8 cellular contexts compared by ENCODE assay signal in genomic region chr18:9708057-9708881, GRCh38. TPM values are rescaled to one million over a fixed set of nuclear protein-coding genes. Genes with fewer than 3 reads are reported as not detected.
DNase-seq lines count a peak whose midpoint lies in the region; ATAC-seq and TF ChIP-seq lines count a peak whose summit lies in the region.

Gene RAB31, plus strand, starts transcription at chr18:9708301. Its CDS starts 105 bp downstream, at chr18:9708406.

- H4K20me1 ChIP-seq in PC-3 (ENCODE audit: low read length), result no peaks in the 10 kb centered on the region
- peaks cover 44% of the 10 kb centered on the region for H4K20me1 ChIP-seq in smooth muscle cell (ENCODE audit: low read depth)

- peak within 1 kb of the TSS; percentile 47 for H2AFZ ChIP-seq in PC-3 (ENCODE audit: low read length)
- peak within 1 kb of the TSS; percentile 64 for H2AFZ ChIP-seq in smooth muscle cell (ENCODE audit: low read depth)

- H3K79me2 ChIP-seq in PC-3 (ENCODE audit: low read length), result no peaks in the 10 kb centered on the region
- H3K79me2 ChIP-seq in smooth muscle cell (ENCODE audit: low read depth), result peaks cover 50% of the 10 kb centered on the region

- H3K27ac ChIP-seq in PC-3 (ENCODE audit: low read length) (no peak within 1 kb of the TSS), smooth muscle cell (ENCODE audit: low read depth) (peak within 1 kb of the TSS; percentile 91)

- H3K9me2 ChIP-seq in PC-3 (replicated peaks; ENCODE audit: low read length), result no peaks in the 10 kb centered on the region

- H3K9ac ChIP-seq in PC-3 (ENCODE audit: low read length) (no peak within 1 kb of the TSS), smooth muscle cell (ENCODE audit: low read depth) (peak within 1 kb of the TSS; percentile 90)

- CTCF ChIA-PET in activated CD4-positive, alpha-beta T cell treated with anti-CD3 and anti-CD28 coated beads for 36 hours (lab: Charles Lee), result no interaction called here
- CTCF ChIA-PET in PC-3 (lab: Charles Lee), result no interaction called here

- no peaks in the 10 kb centered on the region for H3K36me3 ChIP-seq in PC-3 (ENCODE audit: low read depth, low read length)
- H3K36me3 ChIP-seq in smooth muscle cell (ENCODE audit: low read depth), result no peaks in the 10 kb centered on the region

- DNase-seq in activated CD4-positive, alpha-beta T cell treated with anti-CD3 and anti-CD28 coated beads for 36 hours, result peak; percentile 47
- DNase-seq in activated CD4-positive, alpha-beta T cell treated with anti-CD3 and anti-CD28 coated beads, Interleukin-2, amount 50 U/mL, for 1 hour, result no peak
- DNase-seq in HCEC 1CT (peak; percentile 69), PC-3 (peak; percentile 20), dedifferentiated amniotic fluid mesenchymal stem cell (ENCODE audit: extremely low spot score) (peak; percentile 59), kidney glomerular epithelial cell (lab: John Stamatoyannopoulos, UW) (peak; percentile 40), smooth muscle cell (lab: John Stamatoyannopoulos, UW; ENCODE audit: unreplicated experiment) (peak; percentile 60)

- 2% methylated on average over 51 of the region's 117 CpGs for WGBS in smooth muscle cell (ENCODE audit: low lambda C conversion rate)

- H3K27me3 ChIP-seq in PC-3 (ENCODE audit: low read length) (no peaks in the 10 kb centered on the region), smooth muscle cell (ENCODE audit: low read depth) (no peaks in the 10 kb centered on the region)

- peak within 1 kb of the TSS; percentile 76 for H3K4me3 Mint-ChIP-seq in activated CD4-positive, alpha-beta T cell treated with anti-CD3 and anti-CD28 coated beads for 36 hours

- no peak within 1 kb of the TSS for H3K27ac Mint-ChIP-seq in activated CD4-positive, alpha-beta T cell treated with anti-CD3 and anti-CD28 coated beads for 36 hours

- peaks cover 73% of the 10 kb centered on the region for H3K27me3 Mint-ChIP-seq in activated CD4-positive, alpha-beta T cell treated with anti-CD3 and anti-CD28 coated beads for 36 hours

- TF ChIP-seq CTCF in PC-3 (conservative IDR thresholded peaks at IDR 0.05; ENCODE audit: low read depth, low read length) (no peak), smooth muscle cell (IDR thresholded peaks at IDR 0.05; ENCODE audit: borderline replicate concordance, insufficient read depth, poor library complexity, severe bottlenecking) (no peak)

- H3K9me3 Mint-ChIP-seq in activated CD4-positive, alpha-beta T cell treated with anti-CD3 and anti-CD28 coated beads for 36 hours (ENCODE audit: low read depth), result no peaks in the 10 kb centered on the region

- H3K9me3 ChIP-seq in PC-3 (ENCODE audit: low read length) (no peaks in the 10 kb centered on the region), smooth muscle cell (replicated peaks; ENCODE audit: low read depth) (no peaks in the 10 kb centered on the region)

- H3K4me1 Mint-ChIP-seq in activated CD4-positive, alpha-beta T cell treated with anti-CD3 and anti-CD28 coated beads for 36 hours, result peaks cover 42% of the 10 kb centered on the region

- H3K4me2 ChIP-seq in PC-3 (ENCODE audit: low read length), result peak within 1 kb of the TSS; percentile 70
- peak within 1 kb of the TSS; percentile 92 for H3K4me2 ChIP-seq in smooth muscle cell

- H3K36me3 Mint-ChIP-seq in activated CD4-positive, alpha-beta T cell treated with anti-CD3 and anti-CD28 coated beads for 36 hours (ENCODE audit: low read depth), result no peaks in the 10 kb centered on the region

- H3F3A ChIP-seq in PC-3 (ENCODE audit: low read length, unreplicated experiment), result peaks cover 3% of the 10 kb centered on the region
- peaks cover 15% of the 10 kb centered on the region for H3F3A ChIP-seq in smooth muscle cell (ENCODE audit: low read depth)

- H3K4me3 ChIP-seq in PC-3 (ENCODE audit: low read length) (peak within 1 kb of the TSS; percentile 63), smooth muscle cell (peak within 1 kb of the TSS; percentile 89)

- intact Hi-C loops in activated CD4-positive, alpha-beta T cell treated with anti-CD3 and anti-CD28 coated beads for 36 hours (cut with DNase I, micrococcal nuclease), result loop anchor here in 1 of 2 experiments (2.0 to 10.0 kb wide), 3 partner anchors 93 to 373 kb away; partner anchors contain the start of genes PPP4R1 and TWSG1
- intact Hi-C loops in PC-3 (cut with micrococcal nuclease), result no loop called here

- H3K4me1 ChIP-seq in PC-3 (ENCODE audit: insufficient read depth, low read length) (peaks cover 19% of the 10 kb centered on the region), smooth muscle cell (ENCODE audit: low read depth) (peaks cover 27% of the 10 kb centered on the region)

- ATAC-seq in activated CD4-positive, alpha-beta T cell treated with anti-CD3 and anti-CD28 coated beads for 36 hours, result peak; percentile 34
- ATAC-seq in PC-3, result peak; percentile 2; the same call in 1 of the 2 replicates
- no peak for ATAC-seq in HG03139 (IDR thresholded peaks at IDR 0.05; ENCODE audit: unreplicated experiment)

- BruUV-seq in PC-3 (replicated peaks; lab: Mats Ljungman, UMichigan), result no TSS peak

- POLR2A ChIA-PET in activated CD4-positive, alpha-beta T cell treated with anti-CD3 and anti-CD28 coated beads for 36 hours (lab: Charles Lee), result no interaction called here
- POLR2A ChIA-PET in PC-3 (lab: Charles Lee; ENCODE audit: unreplicated experiment), result no interaction called here

RNA-seq across cellular contexts. Expression of gene RAB31, which starts in this region (rescaled TPM):
- 1 to 10 TPM in 1 of 2 experiments, under 1 TPM in 1; 0.48 to 1.8 TPM for total RNA-seq in activated CD4-positive, alpha-beta T cell treated with anti-CD3 and anti-CD28 coated beads for 36 hours
- total RNA-seq in PC-3 (2014; rRNA removed) (1.7 and 3.8 TPM in 2 replicates), smooth muscle cell (116 and 123 TPM in 2 replicates)
- 389 and 414 TPM in 2 replicates for polyA plus RNA-seq in smooth muscle cell

Comparison
In these comparisons a context has a peak if more than half of its experiments do, and no peak if none do; other contexts are left out.
1. RNA of gene RAB31 (total RNA-seq): 116 to 123 TPM in smooth muscle cell; 1.7 to 3.8 TPM in PC-3 and 0.48 to 1.8 TPM in activated CD4-positive, alpha-beta T cell treated with anti-CD3 and anti-CD28 coated beads for 36 hours; every median in the first group is over 10 times any median in the second.